Comparison of ENCODE assay signal across 19 cellular contexts in the genomic region with DNA sequence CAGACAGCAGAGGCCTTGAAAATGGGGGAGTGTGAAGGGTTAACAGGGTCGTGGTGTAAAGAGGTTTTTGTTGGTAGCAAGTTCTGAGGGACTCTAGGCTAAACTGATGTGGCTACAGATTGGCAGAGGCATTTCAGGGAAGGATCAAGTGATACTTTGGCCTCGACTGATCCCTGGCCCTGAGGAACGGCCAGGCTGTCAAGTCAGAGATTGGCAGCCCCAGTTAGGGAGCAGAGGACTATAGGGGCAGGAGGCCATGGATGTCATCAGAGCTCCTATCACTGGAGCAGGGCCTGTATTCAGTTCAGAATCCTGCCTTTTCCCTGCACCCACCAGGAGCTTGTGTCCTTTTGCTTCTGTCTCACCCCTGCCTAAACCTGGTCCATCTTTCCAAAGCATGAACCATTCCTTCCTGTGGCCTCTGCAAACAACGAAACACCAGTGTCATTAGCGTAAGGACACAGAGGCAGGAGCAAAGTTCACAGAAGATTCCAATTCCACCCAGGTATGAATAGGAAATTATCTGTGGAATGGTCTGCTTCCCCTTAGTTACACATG.
DNase-seq lines count a peak whose midpoint lies in the region; ATAC-seq, FAIRE-seq and TF ChIP-seq lines count a peak whose summit lies in the region.
"Had no signal": no experiment of that assay in that cellular context is flagged by ENCODE, and none has a peak within 500 bp of the region (broad histone marks: within the 10 kb centered on the region; RNA-seq: fewer than 3 reads in every experiment).

No MANE protein-coding gene starts in this region.

- POLR2A ChIA-PET in HepG2 (lab: Yijun Ruan, JAX): no interaction called here

- H3K27ac ChIP-seq in hepatocyte (peak overlapping the region; percentile 28), HepG2 (ENCODE audit: extremely low read length, insufficient read depth, low read length) (no peak overlapping the region), small intestine (ENCODE audit: low read depth in 1 of 2, low read length in 1 of 2) (no peak overlapping the region)
- H3K27ac ChIP-seq: 22Rv1; A549; BLaER1 treated with 17β-estradiol and CSF1 and Interleukin-3, amounts not matched to agents 10 nM and 100 nM; C4-2B had no signal

- BruUV-seq in HepG2 (replicated peaks; lab: Mats Ljungman, UMichigan): no TSS peak

- H2AFZ ChIP-seq in hepatocyte (no peak overlapping the region), HepG2 (ENCODE audit: low read length) (no peak overlapping the region)

- 54% methylated on average over 5 of the region's 5 CpGs for WGBS in hepatocyte (ENCODE audit: low lambda C conversion rate, missing lambda C conversion rate)
- WGBS in HepG2 (ENCODE audit: low lambda C conversion rate): 0% methylated on average over 3 of the region's 5 CpGs
- WGBS in small intestine, 3 donors: 28 to 59% (median 33%) methylated on average over 5 of the region's 5 CpGs

- TF ChIP-seq EP300 in HepG2 (IDR thresholded peaks at IDR 0.05; ENCODE audit: low read depth in 2 of 2, low read length in 2 of 2): no peak
- TF ChIP-seq EP300 in HepG2 (CRISPR knock-in tag; IDR thresholded peaks at IDR 0.05; ENCODE audit: borderline replicate concordance): no peak

- TF ChIP-seq RAD21 in HepG2 (CRISPR knock-in tag; IDR thresholded peaks at IDR 0.05): no peak

- no peaks in the 10 kb centered on the region for H3K9me3 ChIP-seq in hepatocyte (ENCODE audit: low read depth)
- H3K9me3 ChIP-seq in HepG2 (ENCODE audit: low read length): no peaks in the 10 kb centered on the region
- no peaks in the 10 kb centered on the region for H3K9me3 ChIP-seq in small intestine (ENCODE audit: control insufficient read depth, low read depth)
- H3K9me3 ChIP-seq: A549, Caco-2 had no signal

- DNase-seq in hepatocyte (ENCODE audit: low spot score) (no peak), HepG2 (ENCODE audit: low spot score) (peak; percentile 5), small intestine (peak; percentile 27), GM13976 (ENCODE audit: low spot score) (no peak), GM20000 (ENCODE audit: low spot score) (no peak)
- DNase-seq: AML-193; Caco-2; Calu3; CD4-positive, alpha-beta T cell; CD8-positive, alpha-beta T cell; DMS79 treated with DMSO at 0.1 percent for 48 hours; GF-D8 had no signal

- in situ Hi-C loops in HepG2 (cut with HindIII; ENCODE audit: extremely low pct_ligation_motif_present, low pct_unique_long_range_greater_than_20kb): no loop called here
- in situ Hi-C loops in GM13976 (cut with MboI; ENCODE audit: low sequenced_read_pairs, unreplicated experiment): no loop called here

- H3K4me3 ChIP-seq in hepatocyte (no peak overlapping the region), HepG2 (replicated peaks in 1 of 3; ENCODE audit: insufficient read depth in 1 of 3, low read depth in 2 of 3, low read length in 3 of 3) (no peak overlapping the region), small intestine (ENCODE audit: low read depth in 1 of 2, low read length in 2 of 2) (no peak overlapping the region)
- H3K4me3 ChIP-seq: A549; BLaER1 treated with 17β-estradiol and CSF1 and Interleukin-3, amounts not matched to agents 10 nM and 100 nM had no signal

- no peaks in the 10 kb centered on the region for H3K79me2 ChIP-seq in hepatocyte
- H3K79me2 ChIP-seq in HepG2 (ENCODE audit: insufficient read depth, low read length): no peaks in the 10 kb centered on the region

- no peak overlapping the region for H3K9ac ChIP-seq in HepG2 (ENCODE audit: insufficient read depth, low read depth, low read length)
- H3K9ac ChIP-seq: BLaER1 treated with 17β-estradiol and CSF1 and Interleukin-3, amounts not matched to agents 10 nM and 100 nM had no signal

- peaks cover 16% of the 10 kb centered on the region for H3K4me1 ChIP-seq in hepatocyte (ENCODE audit: insufficient read depth)
- H3K4me1 ChIP-seq in HepG2 (ENCODE audit: insufficient read depth, low read length): 0 out of 2 replicates have a peak, but pooled peaks cover 12% of the 10 kb centered on the region
- H3K4me1 ChIP-seq in small intestine (ENCODE audit: control insufficient read depth in 2 of 2, insufficient read depth in 1 of 2, low read depth in 1 of 2, low read length in 1 of 2): no peaks in the 10 kb centered on the region
- H3K4me1 ChIP-seq: A549, Caco-2 had no signal

- H3K4me2 ChIP-seq in hepatocyte (no peak overlapping the region), HepG2 (ENCODE audit: low read depth, low read length) (no peak overlapping the region)
- H3K4me2 ChIP-seq: A549; BLaER1 treated with 17β-estradiol and CSF1 and Interleukin-3, amounts not matched to agents 10 nM and 100 nM had no signal

- H3K36me3 ChIP-seq in hepatocyte (replicated peaks; ENCODE audit: insufficient read depth, low read depth): no peaks in the 10 kb centered on the region
- no peaks in the 10 kb centered on the region for H3K36me3 ChIP-seq in HepG2 (replicated peaks in 1 of 2; ENCODE audit: control insufficient read depth in 1 of 2, insufficient read depth in 2 of 2, low read length in 2 of 2)
- no peaks in the 10 kb centered on the region for H3K36me3 ChIP-seq in small intestine (ENCODE audit: control insufficient read depth in 2 of 2, insufficient read depth in 2 of 2, low read length in 2 of 2)
- H3K36me3 ChIP-seq: BLaER1 treated with 17β-estradiol and CSF1 and Interleukin-3, amounts not matched to agents 10 nM and 100 nM had no signal

- peak; percentile 40 for FAIRE-seq in HepG2 (lab: Jason Lieb, UNC)
- no peak for FAIRE-seq in small intestine (lab: Jason Lieb, UNC)
- FAIRE-seq: A549, G401.6, GM12891, GM18507 had no signal

- TF ChIP-seq CTCF in hepatocyte (IDR thresholded peaks at IDR 0.05; ENCODE audit: poor library complexity): no peak
- no peak for TF ChIP-seq CTCF in HepG2 (CRISPR knock-in tag; IDR thresholded peaks at IDR 0.05)
- TF ChIP-seq CTCF in GM13976 (IDR thresholded peaks at IDR 0.05; ENCODE audit: borderline replicate concordance, control extremely low read depth, extremely low read depth, insufficient read depth, missing control alignments): no peak
- TF ChIP-seq CTCF in GM20000 (IDR thresholded peaks at IDR 0.05; ENCODE audit: extremely low read depth, missing control alignments): no peak

- CTCF ChIA-PET in HepG2 (lab: Yijun Ruan, JAX; ENCODE audit: low intra/inter-chr PET ratio, low total read pairs): no interaction called here

- no peak for TF ChIP-seq POLR2A in HepG2 (IDR thresholded peaks at IDR 0.05; ENCODE audit: insufficient read depth in 1 of 2, low read depth in 2 of 2, low read length in 2 of 2)

- H3K27me3 ChIP-seq in hepatocyte (no peaks in the 10 kb centered on the region), HepG2 (ENCODE audit: control insufficient read depth in 1 of 2, insufficient read depth in 2 of 2, low read length in 2 of 2) (no peaks in the 10 kb centered on the region), small intestine (ENCODE audit: control insufficient read depth in 2 of 2, insufficient read depth in 2 of 2, low read length in 2 of 2) (no peaks in the 10 kb centered on the region)
- H3K27me3 ChIP-seq: BLaER1 treated with 17β-estradiol and CSF1 and Interleukin-3, amounts not matched to agents 10 nM and 100 nM had no signal

- intact Hi-C loops in HepG2 (cut with micrococcal nuclease; ENCODE audit: unreplicated experiment): no loop called here

- no peaks in the 10 kb centered on the region for H4K20me1 ChIP-seq in hepatocyte (ENCODE audit: insufficient read depth, poor library complexity, severe bottlenecking)
- H4K20me1 ChIP-seq in HepG2 (ENCODE audit: insufficient read depth, low read length): no peaks in the 10 kb centered on the region
- H4K20me1 ChIP-seq: BLaER1 treated with 17β-estradiol and CSF1 and Interleukin-3, amounts not matched to agents 10 nM and 100 nM had no signal

- no peak; the same call in 2 of the 3 replicates for ATAC-seq in HepG2
- ATAC-seq: A549; CD8-positive, alpha-beta T cell had no signal

- H3K9me2 ChIP-seq in hepatocyte (replicated peaks; ENCODE audit: insufficient read depth): no peaks in the 10 kb centered on the region

TF ChIP-seq in HepG2, 621 proteins besides CTCF, POLR2A, EP300 and RAD21:
- peak; percentile 92 for TF ChIP-seq ZNF7 (CRISPR knock-in tag; IDR thresholded peaks at IDR 0.05)
- TF ChIP-seq ZIK1 (CRISPR knock-in tag; IDR thresholded peaks at IDR 0.05; ENCODE audit: borderline replicate concordance, low read depth): no peak
TF ChIP-seq in HepG2: peak in this region for 1.

Comparison
In these comparisons a context has a peak if more than half of its experiments do, and no peak if none do; other contexts are left out.
1. DNase-seq: peak in HepG2 (single experiment) and small intestine (single experiment); none in hepatocyte (single experiment), GM13976 (single experiment) and GM20000 (single experiment).